In genomic region chr4:14184265-14184664, GRCh38 we compare ENCODE assay signal across 10 cellular contexts.
DNase-seq lines count a peak whose midpoint lies in the region; ATAC-seq and TF ChIP-seq lines count a peak whose summit lies in the region.
"Had no signal": no experiment of that assay in that cellular context is flagged by ENCODE, and none has a peak within 500 bp of the region (broad histone marks: within the 10 kb centered on the region; RNA-seq: fewer than 3 reads in every experiment).

No MANE protein-coding gene starts in this region.

- H3K4me3 Mint-ChIP-seq in chondrocyte (ENCODE audit: unreplicated experiment), result no peak overlapping the region
- H3K4me3 Mint-ChIP-seq: activated naive CD8-positive, alpha-beta T cell treated with anti-CD3 and anti-CD28 coated beads, Interleukin-2, amount 10 ng/mL, durations not matched to agents 7 days and 5 days had no signal

- H3K27me3 Mint-ChIP-seq in chondrocyte (ENCODE audit: low read depth), result peaks cover 8% of the 10 kb centered on the region
- H3K27me3 Mint-ChIP-seq: activated naive CD8-positive, alpha-beta T cell treated with anti-CD3 and anti-CD28 coated beads, Interleukin-2, amount 10 ng/mL, durations not matched to agents 7 days and 5 days had no signal

- no peak overlapping the region for H3K27ac Mint-ChIP-seq in chondrocyte (ENCODE audit: unreplicated experiment)
- H3K27ac Mint-ChIP-seq: activated naive CD8-positive, alpha-beta T cell treated with anti-CD3 and anti-CD28 coated beads, Interleukin-2, amount 10 ng/mL, durations not matched to agents 7 days and 5 days had no signal

- no peak for ATAC-seq in HG03432 (IDR thresholded peaks at IDR 0.05; ENCODE audit: unreplicated experiment)

- H3K9me3 Mint-ChIP-seq in chondrocyte (ENCODE audit: low read depth), result no peaks in the 10 kb centered on the region

- DNase-seq in AG20443 (ENCODE audit: low spot score) (peak; percentile 52), Kasumi-1 (lab: John Stamatoyannopoulos, UW) (peak; percentile 11 to 17), chondrocyte (ENCODE audit: low spot score) (no peak), islet precursor cell (peak; percentile 64), T-helper 2 cell (no peak), A172 (ENCODE audit: low spot score) (no peak)
- DNase-seq in activated CD4-positive, alpha-beta T cell treated with anti-CD3 and anti-CD28 coated beads, Interleukin-2, amount 50 U/mL, for 4 hours, result no peak
- DNase-seq: activated naive CD8-positive, alpha-beta T cell treated with anti-CD3 and anti-CD28 coated beads, Interleukin-2, amount 10 ng/mL, durations not matched to agents 7 days and 5 days; mesenchymal stem cell had no signal

- peak; percentile 9 for TF ChIP-seq CTCF in chondrocyte (IDR thresholded peaks at IDR 0.05)

- peaks cover 6% of the 10 kb centered on the region for H3K4me1 Mint-ChIP-seq in chondrocyte (ENCODE audit: low read depth)

- H3K36me3 Mint-ChIP-seq in chondrocyte (ENCODE audit: low read depth), result no peaks in the 10 kb centered on the region
- H3K36me3 Mint-ChIP-seq: activated naive CD8-positive, alpha-beta T cell treated with anti-CD3 and anti-CD28 coated beads, Interleukin-2, amount 10 ng/mL, durations not matched to agents 7 days and 5 days had no signal

Comparison
In these comparisons a context has a peak if more than half of its experiments do, and no peak if none do; other contexts are left out.
1. DNase-seq: peak in AG20443 (single experiment), Kasumi-1 (2 of 2) and islet precursor cell (single experiment); none in chondrocyte (single experiment), T-helper 2 cell (0 of 5), activated CD4-positive, alpha-beta T cell treated with anti-CD3 and anti-CD28 coated beads, Interleukin-2, amount 50 U/mL, for 4 hours (0 of 2) and A172 (single experiment).